11 cellular contexts compared by ENCODE assay signal in the genomic region with DNA sequence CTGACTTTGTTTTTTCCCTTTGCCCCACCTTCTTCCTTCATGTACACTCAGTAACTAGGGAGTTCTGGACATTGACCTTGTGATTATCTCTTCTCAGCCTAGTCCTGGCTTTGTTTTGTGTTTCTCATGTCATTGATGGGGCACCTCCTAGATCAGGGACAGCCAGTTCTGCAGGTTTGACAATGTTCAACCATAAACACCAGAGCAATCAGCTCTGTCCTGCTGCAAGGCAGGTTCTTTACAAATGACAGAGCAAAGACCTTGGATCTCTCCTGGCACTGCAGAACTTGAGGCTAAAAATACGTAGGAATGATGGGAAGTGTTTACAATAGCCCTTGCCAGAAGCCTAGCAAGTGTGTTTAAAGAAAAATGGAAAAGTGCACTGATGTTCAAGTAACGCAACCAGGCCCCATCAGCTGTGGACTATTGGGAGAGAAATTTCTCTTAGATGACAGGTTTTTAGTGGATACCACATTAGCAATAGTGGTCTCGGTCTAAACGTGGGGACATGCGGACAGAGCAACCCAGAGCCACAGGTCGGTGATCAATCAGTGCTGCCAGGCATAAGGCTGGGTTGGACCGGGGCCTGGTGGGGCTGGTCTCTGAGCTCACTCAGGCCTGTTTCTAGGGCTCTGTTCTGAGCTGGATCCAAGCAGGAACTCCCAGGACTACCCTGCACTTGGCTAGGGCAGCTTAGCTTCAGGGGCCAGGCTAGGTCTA.
A peak's percentile ranks its signal among the peaks of the same experiment; 100 is the strongest.
DNase-seq lines count a peak whose midpoint lies in the region; ATAC-seq and TF ChIP-seq lines count a peak whose summit lies in the region.
"Had no signal": no experiment of that assay in that cellular context is flagged by ENCODE, and none has a peak within 500 bp of the region (broad histone marks: within the 10 kb centered on the region; RNA-seq: fewer than 3 reads in every experiment).

No MANE protein-coding gene starts in this region.

- no peak overlapping the region for H4K5ac ChIP-seq in mesendoderm (ENCODE audit: low read length)

- H2AFZ ChIP-seq in smooth muscle cell (ENCODE audit: low read depth): no peak overlapping the region

- H3K18ac ChIP-seq in mesendoderm (ENCODE audit: low read length): peak overlapping the region; percentile 94

- H3K23ac ChIP-seq in mesendoderm (ENCODE audit: low read length): no peak overlapping the region

- H3K27me3 ChIP-seq in HUES48 (ENCODE audit: control insufficient read depth, insufficient read depth, low read length) (no peaks in the 10 kb centered on the region), esophagus muscularis mucosa (no peaks in the 10 kb centered on the region), mesendoderm (ENCODE audit: insufficient read depth, low read length, poor library complexity) (no peaks in the 10 kb centered on the region), smooth muscle cell (ENCODE audit: low read depth) (no peaks in the 10 kb centered on the region), brain microvascular endothelial cell (replicated peaks) (no peaks in the 10 kb centered on the region)
- H3K27me3 ChIP-seq: SJSA1 had no signal

- no peak overlapping the region for H3K4me2 ChIP-seq in mesendoderm (ENCODE audit: low read length)
- H3K4me2 ChIP-seq in smooth muscle cell: no peak overlapping the region

- DNase-seq in esophagus muscularis mucosa (ENCODE audit: extremely low spot score) (no peak), mesendoderm (no peak), smooth muscle cell (lab: John Stamatoyannopoulos, UW; ENCODE audit: unreplicated experiment) (no peak), brain microvascular endothelial cell (no peak), hippocampal formation (lab: John Stamatoyannopoulos, UW) (no peak), Kasumi-1 (lab: John Stamatoyannopoulos, UW) (no peak)
- DNase-seq: activated CD4-positive, CD25-positive, alpha-beta regulatory T cell treated with anti-CD3 and anti-CD28 coated beads, Interleukin-2, amount 50 U/mL, for 72 hours; GOT3 had no signal

- H4K8ac ChIP-seq in mesendoderm (ENCODE audit: low read depth, low read length): no peak overlapping the region

- no peaks in the 10 kb centered on the region for H3K36me3 ChIP-seq in HUES48 (ENCODE audit: control insufficient read depth, insufficient read depth, low read length)
- H3K36me3 ChIP-seq in esophagus muscularis mucosa: no peaks in the 10 kb centered on the region
- H3K36me3 ChIP-seq in mesendoderm (ENCODE audit: control insufficient read depth, insufficient read depth, low read length): no peaks in the 10 kb centered on the region
- H3K36me3 ChIP-seq in smooth muscle cell (ENCODE audit: low read depth): no peaks in the 10 kb centered on the region
- H3K36me3 ChIP-seq in brain microvascular endothelial cell (replicated peaks): no peaks in the 10 kb centered on the region
- H3K36me3 ChIP-seq: SJSA1 had no signal

- no peak overlapping the region for H2BK15ac ChIP-seq in mesendoderm (replicated peaks; ENCODE audit: low read depth)

- in situ Hi-C loops in brain microvascular endothelial cell (cut with HindIII; ENCODE audit: low pct_ligation_motif_present, low sequenced_read_pairs): no loop called here

- no peaks in the 10 kb centered on the region for H3K79me1 ChIP-seq in mesendoderm (ENCODE audit: low read length)

- H2BK120ac ChIP-seq in mesendoderm (ENCODE audit: low read depth, low read length): peak overlapping the region; percentile 88

- no peaks in the 10 kb centered on the region for H3K79me2 ChIP-seq in mesendoderm (ENCODE audit: control insufficient read depth, insufficient read depth, low read length)
- H3K79me2 ChIP-seq in smooth muscle cell (ENCODE audit: low read depth): no peaks in the 10 kb centered on the region

- peak; percentile 50 for TF ChIP-seq EP300 in esophagus muscularis mucosa (IDR thresholded peaks at IDR 0.05)

- H3F3A ChIP-seq in smooth muscle cell (ENCODE audit: low read depth): no peaks in the 10 kb centered on the region

- H3K4ac ChIP-seq in mesendoderm (ENCODE audit: low read depth, low read length): peak overlapping the region; percentile 90

- peak overlapping the region; percentile 72 for H3K27ac ChIP-seq in HUES48 (ENCODE audit: low read depth, low read length)
- H3K27ac ChIP-seq in esophagus muscularis mucosa (replicated peaks in 1 of 4): peak overlapping the region; percentile 85 to 90 (median 87)
- no peak overlapping the region for H3K27ac ChIP-seq in mesendoderm (ENCODE audit: low read depth, low read length)
- H3K27ac ChIP-seq in smooth muscle cell (ENCODE audit: low read depth): peak overlapping the region; percentile 42
- no peak overlapping the region for H3K27ac ChIP-seq in brain microvascular endothelial cell
- H3K27ac ChIP-seq: SJSA1 had no signal

- no peaks in the 10 kb centered on the region for H4K20me1 ChIP-seq in smooth muscle cell (ENCODE audit: low read depth)

- H3K4me3 ChIP-seq in HUES48 (ENCODE audit: low read depth, low read length) (no peak overlapping the region), esophagus muscularis mucosa (no peak overlapping the region), mesendoderm (ENCODE audit: low read length) (no peak overlapping the region), smooth muscle cell (no peak overlapping the region), brain microvascular endothelial cell (ENCODE audit: low read depth, low read length) (no peak overlapping the region)
- H3K4me3 ChIP-seq: SJSA1 had no signal

- no peak overlapping the region for H2AK5ac ChIP-seq in mesendoderm (ENCODE audit: low read length)

- ATAC-seq in GM18502 (IDR thresholded peaks at IDR 0.05; ENCODE audit: poor library complexity, unreplicated experiment): no peak

- no peak for TF ChIP-seq CTCF in esophagus muscularis mucosa (IDR thresholded peaks at IDR 0.05)
- TF ChIP-seq CTCF in smooth muscle cell (IDR thresholded peaks at IDR 0.05; ENCODE audit: borderline replicate concordance, insufficient read depth, poor library complexity, severe bottlenecking): no peak
- TF ChIP-seq CTCF in brain microvascular endothelial cell (IDR thresholded peaks at IDR 0.05; ENCODE audit: low read depth, low read length, missing control alignments): no peak

- no peaks in the 10 kb centered on the region for H3K9me3 ChIP-seq in HUES48 (ENCODE audit: control insufficient read depth, insufficient read depth, low read length)
- no peaks in the 10 kb centered on the region for H3K9me3 ChIP-seq in esophagus muscularis mucosa
- no peaks in the 10 kb centered on the region for H3K9me3 ChIP-seq in smooth muscle cell (replicated peaks; ENCODE audit: low read depth)
- H3K9me3 ChIP-seq: SJSA1 had no signal

- peaks cover 9% of the 10 kb centered on the region for H3K4me1 ChIP-seq in HUES48 (ENCODE audit: control insufficient read depth, insufficient read depth, low read length)
- H3K4me1 ChIP-seq in esophagus muscularis mucosa: peaks cover 48 to 88% (median 86%) of the 10 kb centered on the region in 4 donors
- H3K4me1 ChIP-seq in mesendoderm (ENCODE audit: control insufficient read depth, low read depth, low read length): peaks cover 8% of the 10 kb centered on the region
- peaks cover 4% of the 10 kb centered on the region for H3K4me1 ChIP-seq in smooth muscle cell (ENCODE audit: low read depth)

- intact Hi-C loops in esophagus muscularis mucosa (cut with DNase I): loop anchor here (5.0 kb wide), 1 partner anchor 79 kb away; the partner anchor contains the start of genes SEPTIN10 and SOWAHC

- no peak for TF ChIP-seq POLR2A in esophagus muscularis mucosa (IDR thresholded peaks at IDR 0.05; ENCODE audit: low read depth)

- 15% methylated on average over 7 of the region's 7 CpGs for WGBS in esophagus muscularis mucosa
- WGBS in mesendoderm (ENCODE audit: extremely low coverage, insufficient coverage, low lambda C conversion rate): no CpG with 5 or more reads among the region's 7 CpGs
- 38% methylated on average over 7 of the region's 7 CpGs for WGBS in smooth muscle cell (ENCODE audit: low lambda C conversion rate)

- peak overlapping the region; percentile 47 for H2BK5ac ChIP-seq in mesendoderm (ENCODE audit: low read length)

- H3K9ac ChIP-seq in HUES48 (ENCODE audit: low read depth, low read length) (no peak overlapping the region), mesendoderm (ENCODE audit: low read length) (no peak overlapping the region), smooth muscle cell (ENCODE audit: low read depth) (no peak overlapping the region)

- H3K56ac ChIP-seq in mesendoderm (ENCODE audit: low read length): peak overlapping the region; percentile 62

Comparison
In these comparisons a context has a peak if more than half of its experiments do, and no peak if none do; other contexts are left out.
1. H3K27ac ChIP-seq: peak in HUES48 (single experiment), esophagus muscularis mucosa (4 of 4) and smooth muscle cell (single experiment); none in mesendoderm (single experiment) and brain microvascular endothelial cell (single experiment).